In genomic region chr16:89686520-89687091, GRCh38 we compare ENCODE assay signal across 8 cellular contexts. TPM values are rescaled to one million over a fixed set of nuclear protein-coding genes. Genes with fewer than 3 reads are reported as not detected.
DNase-seq lines count a peak whose midpoint lies in the region; ATAC-seq and TF ChIP-seq lines count a peak whose summit lies in the region.

TSS of gene CDK10 (plus strand) at chr16:89686689. CDS start at chr16:89686711, 22 bp downstream.

- H3K4me1 ChIP-seq in BE2C: no peaks in the 10 kb centered on the region; the same call in 1 of the 2 replicates
- H3K4me1 ChIP-seq in liver (ENCODE audit: control insufficient read depth in 4 of 4, insufficient read depth in 4 of 4, low read length in 3 of 4): peaks cover 5 to 28% (median 21%) of the 10 kb centered on the region in 4 donors

- TF ChIP-seq CTCF in BE2C (IDR thresholded peaks at IDR 0.05; ENCODE audit: low read depth, low read length): no peak
- TF ChIP-seq CTCF in liver (IDR thresholded peaks at IDR 0.05; ENCODE audit: low read depth, low read length, missing input control): no peak

- H3K27me3 ChIP-seq in BE2C (no peaks in the 10 kb centered on the region), liver (ENCODE audit: control insufficient read depth in 4 of 4, insufficient read depth in 4 of 4, low read length in 3 of 4) (no peaks in the 10 kb centered on the region)

- peaks cover 16% of the 10 kb centered on the region for H3K36me3 ChIP-seq in BE2C
- peaks cover 0 to 9% (median 5%) of the 10 kb centered on the region in 4 donors for H3K36me3 ChIP-seq in liver (ENCODE audit: control insufficient read depth in 4 of 4, insufficient read depth in 3 of 4, low read depth in 1 of 4, low read length in 3 of 4)

- H3K4me3 ChIP-seq in BE2C (ENCODE audit: low read depth, low read length) (peak within 1 kb of the TSS; percentile 86), liver (ENCODE audit: low read depth in 1 of 3, low read length in 3 of 3) (peak within 1 kb of the TSS; percentile 80 to 96 (median 84))

- peak within 1 kb of the TSS; percentile 92 to 93 for H3K9ac ChIP-seq in liver (ENCODE audit: low read depth in 1 of 2, low read length in 2 of 2)

- DNase-seq in BE2C (peak; percentile 94), GM19238 (ENCODE audit: insufficient read length, low spot score) (peak; percentile 93), NCI-H69 (lab: John Stamatoyannopoulos, UW) (peak; percentile 91), dermis blood vessel endothelial cell (peak; percentile 92)
- peak; percentile 90 to 92 for DNase-seq in activated CD4-positive, alpha-beta T cell treated with anti-CD3 and anti-CD28 coated beads, Interleukin-2, amount 50 U/mL, for 48 hours
- peak; percentile 89 for DNase-seq in stimulated activated CD4-positive, alpha-beta T cell treated with anti-CD3 and anti-CD28 coated beads, Interleukin-4, amount 100 ng/mL, for 24 hours

- WGBS in liver: under 1% methylated on average over 67 of the region's 67 CpGs

- H3K9me3 ChIP-seq in BE2C: no peaks in the 10 kb centered on the region
- no peaks in the 10 kb centered on the region for H3K9me3 ChIP-seq in liver (ENCODE audit: control insufficient read depth in 4 of 4, low read length in 3 of 4)

- ATAC-seq in HG03439 (IDR thresholded peaks at IDR 0.05; ENCODE audit: unreplicated experiment): peak; percentile 83

- TF ChIP-seq RAD21 in liver (IDR thresholded peaks at IDR 0.05): no peak

- peak within 1 kb of the TSS; percentile 98 to 99 for H3K27ac ChIP-seq in liver (ENCODE audit: low read depth in 1 of 2, low read length in 2 of 2)

TF ChIP-seq in liver, 16 proteins besides CTCF, POLR2A, EP300 and RAD21:
- TF ChIP-seq ATF3 (IDR thresholded peaks at IDR 0.05) (no peak), EGR1 (IDR thresholded peaks at IDR 0.05; ENCODE audit: low read depth in 2 of 2) (no peak), HNF4G (IDR thresholded peaks at IDR 0.05) (no peak), SP1 (IDR thresholded peaks at IDR 0.05) (no peak), FOXA1 (IDR thresholded peaks at IDR 0.05) (no peak), JUND (IDR thresholded peaks at IDR 0.05) (no peak), GABPA (IDR thresholded peaks at IDR 0.05 in 1 of 2, conservative IDR thresholded peaks at IDR 0.05 in 1 of 2) (peak in 1 of 2 donors; percentile 6), NR2F2 (IDR thresholded peaks at IDR 0.05) (no peak), FOXA2 (IDR thresholded peaks at IDR 0.05) (no peak), HNF4A (conservative IDR thresholded peaks at IDR 0.05) (no peak), REST (IDR thresholded peaks at IDR 0.05) (no peak), TAF1 (conservative IDR thresholded peaks at IDR 0.05) (no peak), YY1 (IDR thresholded peaks at IDR 0.05) (peak; percentile 81), ZBTB33 (IDR thresholded peaks at IDR 0.05) (no peak), RXRA (IDR thresholded peaks at IDR 0.05) (no peak)
- TF ChIP-seq, protein P1, sequence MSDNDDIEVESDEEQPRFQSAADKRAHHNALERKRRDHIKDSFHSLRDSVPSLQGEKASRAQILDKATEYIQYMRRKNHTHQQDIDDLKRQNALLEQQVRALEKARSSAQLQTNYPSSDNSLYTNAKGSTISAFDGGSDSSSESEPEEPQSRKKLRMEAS (IDR thresholded peaks at IDR 0.05): no peak
TF ChIP-seq in liver: peak in this region for 2.

RNA-seq across cellular contexts. Expression of gene CDK10, which starts in this region (rescaled TPM):
- polyA plus RNA-seq in BE2C (2012; ENCODE audit: insufficient read depth, insufficient read length, low read depth): 147 TPM
- total RNA-seq in dermis blood vessel endothelial cell (48.2 and 71.1 TPM in 2 replicates), liver (10 to 100 TPM; 25.1 to 68.4 TPM)
- 10 to 100 TPM; 43.6 to 81.2 TPM for polyA plus RNA-seq in liver

Comparison
In these comparisons a context has a peak if more than half of its experiments do, and no peak if none do; other contexts are left out.
1. Peak in every context shown above with its lines: DNase-seq, ATAC-seq, H3K4me3 ChIP-seq and H3K27ac ChIP-seq.